2 cellular contexts compared by ENCODE assay signal in the genomic region with DNA sequence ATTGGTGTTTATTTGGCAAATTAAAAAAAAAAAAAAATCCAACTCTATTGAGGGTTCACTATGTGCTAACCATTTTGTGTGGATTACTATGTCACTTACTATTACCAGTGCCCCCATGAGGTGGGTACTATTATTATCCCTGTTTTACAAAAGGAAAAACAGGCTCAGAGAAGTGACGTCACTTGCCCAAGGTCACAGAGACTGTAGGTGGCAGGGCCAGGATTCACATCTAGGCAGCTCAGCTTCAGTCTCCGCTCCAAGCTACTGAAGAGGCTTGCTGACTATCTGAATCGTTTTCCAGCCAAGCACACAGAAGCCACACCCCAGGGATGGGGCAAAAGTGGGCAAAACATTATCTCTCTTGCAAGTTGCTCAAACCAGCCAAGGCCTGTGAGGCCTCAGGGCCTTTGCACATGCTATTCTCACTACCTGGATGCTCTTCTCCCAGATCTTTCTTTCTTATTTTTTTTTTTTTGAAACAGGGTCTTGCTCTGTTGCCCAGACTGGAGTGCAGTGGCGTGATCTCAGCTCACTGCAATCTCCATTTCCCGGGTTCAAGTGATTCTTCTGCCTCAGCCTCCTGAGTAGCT.
TF ChIP-seq lines count a peak whose summit lies in the region.

No MANE protein-coding gene starts in this region.

TF ChIP-seq in SK-N-SH, 30 proteins besides CTCF, POLR2A, EP300 and RAD21 (continued from another document):
- no peak for TF ChIP-seq REST (IDR thresholded peaks at IDR 0.05; ENCODE audit: low read depth, low read length)
- no peak for TF ChIP-seq RCOR1 (IDR thresholded peaks at IDR 0.05; ENCODE audit: low read length)

TF ChIP-seq in SK-N-SH treated with all-trans-retinoic acid at 6 μM for 48 hours, 23 proteins besides CTCF, POLR2A, EP300 and RAD21 (continued from another document):
- TF ChIP-seq TSHZ2 (CRISPR knock-in tag; IDR thresholded peaks at IDR 0.05) = no peak
- TF ChIP-seq ZC3H10 (CRISPR knock-in tag; IDR thresholded peaks at IDR 0.05) = no peak
- TF ChIP-seq GLIS3 (CRISPR knock-in tag; IDR thresholded peaks at IDR 0.05) = no peak
- no peak for TF ChIP-seq ZNF70 (CRISPR knock-in tag; IDR thresholded peaks at IDR 0.05)
- TF ChIP-seq, protein P1, sequence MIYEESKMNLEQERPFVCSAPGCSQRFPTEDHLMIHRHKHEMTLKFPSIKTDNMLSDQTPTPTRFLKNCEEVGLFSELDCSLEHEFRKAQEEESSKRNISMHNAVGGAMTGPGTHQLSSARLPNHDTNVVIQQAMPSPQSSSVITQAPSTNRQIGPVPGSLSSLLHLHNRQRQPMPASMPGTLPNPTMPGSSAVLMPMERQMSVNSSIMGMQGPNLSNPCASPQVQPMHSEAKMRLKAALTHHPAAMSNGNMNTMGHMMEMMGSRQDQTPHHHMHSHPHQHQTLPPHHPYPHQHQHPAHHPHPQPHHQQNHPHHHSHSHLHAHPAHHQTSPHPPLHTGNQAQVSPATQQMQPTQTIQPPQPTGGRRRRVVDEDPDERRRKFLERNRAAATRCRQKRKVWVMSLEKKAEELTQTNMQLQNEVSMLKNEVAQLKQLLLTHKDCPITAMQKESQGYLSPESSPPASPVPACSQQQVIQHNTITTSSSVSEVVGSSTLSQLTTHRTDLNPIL (CRISPR knock-in tag; IDR thresholded peaks at IDR 0.05; ENCODE audit: low read depth) = no peak
- no peak for TF ChIP-seq TCF4 (CRISPR knock-in tag; IDR thresholded peaks at IDR 0.05; ENCODE audit: borderline replicate concordance)
- no peak for TF ChIP-seq ARNTL (CRISPR knock-in tag; IDR thresholded peaks at IDR 0.05; ENCODE audit: borderline replicate concordance, low read depth)
- TF ChIP-seq SNAI2 (CRISPR knock-in tag; IDR thresholded peaks at IDR 0.05) = no peak
